In the genomic region with DNA sequence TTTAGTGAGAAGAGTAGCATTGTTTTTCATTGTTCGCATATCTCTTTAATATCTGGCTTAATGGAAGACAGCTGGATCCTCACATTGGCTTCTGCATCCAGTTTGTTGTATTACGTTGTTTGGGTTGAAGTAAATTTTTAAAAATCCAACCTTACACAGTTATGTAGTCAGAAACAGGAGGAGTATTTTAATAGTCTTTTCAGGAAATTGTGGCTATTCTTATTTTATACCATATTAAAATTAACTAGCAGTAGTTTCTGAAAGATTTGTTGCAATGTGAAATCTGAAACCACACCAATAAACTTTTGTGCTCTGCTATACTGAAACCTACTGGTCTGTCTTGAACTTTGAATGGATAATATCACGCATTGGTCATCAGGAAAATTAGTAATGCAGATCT, we compare ENCODE assay signal across 1 cellular context.
TF ChIP-seq lines count a peak whose summit lies in the region.

No MANE protein-coding gene starts in this region.

TF ChIP-seq in SK-N-SH treated with all-trans-retinoic acid at 6 μM for 48 hours, 23 proteins besides CTCF, POLR2A, EP300 and RAD21 (continued from another document):
- TF ChIP-seq, protein P1, sequence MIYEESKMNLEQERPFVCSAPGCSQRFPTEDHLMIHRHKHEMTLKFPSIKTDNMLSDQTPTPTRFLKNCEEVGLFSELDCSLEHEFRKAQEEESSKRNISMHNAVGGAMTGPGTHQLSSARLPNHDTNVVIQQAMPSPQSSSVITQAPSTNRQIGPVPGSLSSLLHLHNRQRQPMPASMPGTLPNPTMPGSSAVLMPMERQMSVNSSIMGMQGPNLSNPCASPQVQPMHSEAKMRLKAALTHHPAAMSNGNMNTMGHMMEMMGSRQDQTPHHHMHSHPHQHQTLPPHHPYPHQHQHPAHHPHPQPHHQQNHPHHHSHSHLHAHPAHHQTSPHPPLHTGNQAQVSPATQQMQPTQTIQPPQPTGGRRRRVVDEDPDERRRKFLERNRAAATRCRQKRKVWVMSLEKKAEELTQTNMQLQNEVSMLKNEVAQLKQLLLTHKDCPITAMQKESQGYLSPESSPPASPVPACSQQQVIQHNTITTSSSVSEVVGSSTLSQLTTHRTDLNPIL (CRISPR knock-in tag; IDR thresholded peaks at IDR 0.05; ENCODE audit: low read depth), result no peak
